ENCODE assay signal across 16 cellular contexts in the genomic region with DNA sequence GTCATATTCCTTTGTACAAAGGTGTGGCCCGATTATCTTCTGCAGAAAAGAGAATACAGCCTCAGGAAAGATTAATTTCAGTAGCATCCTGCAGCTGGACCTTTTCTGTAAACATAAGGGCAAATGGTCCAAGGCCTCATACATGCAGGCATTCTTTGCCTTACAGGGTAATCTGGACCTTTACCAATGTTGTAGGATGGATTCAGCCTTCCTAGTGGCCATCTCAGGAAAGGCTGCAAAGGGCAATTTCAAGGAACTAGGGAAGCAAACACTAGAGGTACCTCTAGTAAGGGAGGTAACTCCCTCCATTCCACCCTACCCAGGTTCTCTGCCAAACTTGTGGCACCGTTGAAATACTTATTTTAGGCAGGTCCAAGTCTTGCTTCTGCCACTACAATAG. TPM values are rescaled to one million over a fixed set of nuclear protein-coding genes. Genes with fewer than 3 reads are reported as not detected.
"Had no signal": no experiment of that assay in that cellular context is flagged by ENCODE, and none has a peak within 500 bp of the region (broad histone marks: within the 10 kb centered on the region; RNA-seq: fewer than 3 reads in every experiment).

No MANE protein-coding gene starts in this region.

- H3K36me3 Mint-ChIP-seq: naive thymus-derived CD4-positive, alpha-beta T cell; stimulated activated naive B cell treated with anti-CD40 and anti-IgM and Interleukin-4, amounts not matched to agents 10 μg/mL and 1 μg/mL and 100 μg/mL, for 72 hours had no signal

- H3K4me1 Mint-ChIP-seq: activated CD4-positive, alpha-beta T cell treated with anti-CD3 and anti-CD28 coated beads, Interleukin-2, amount 10 ng/mL, durations not matched to agents 24 days and 14 days; naive thymus-derived CD4-positive, alpha-beta T cell; stimulated activated naive B cell treated with anti-CD40 and anti-IgM and Interleukin-4, amounts not matched to agents 10 μg/mL and 1 μg/mL and 100 μg/mL, for 72 hours had no signal

- H3K27ac Mint-ChIP-seq: activated CD4-positive, alpha-beta T cell treated with anti-CD3 and anti-CD28 coated beads, Interleukin-2, amount 10 ng/mL, durations not matched to agents 24 days and 14 days; naive thymus-derived CD4-positive, alpha-beta T cell; stimulated activated naive B cell treated with anti-CD40 and anti-IgM and Interleukin-4, amounts not matched to agents 10 μg/mL and 1 μg/mL and 100 μg/mL, for 72 hours had no signal

- H3K27me3 ChIP-seq: colonic mucosa, gastroesophageal sphincter, neutrophil had no signal

- H3K9me3 ChIP-seq: colonic mucosa, gastroesophageal sphincter, neutrophil had no signal

- H3K4me1 ChIP-seq: colonic mucosa, gastroesophageal sphincter had no signal

- DNase-seq: activated CD4-positive, alpha-beta T cell treated with anti-CD3 and anti-CD28 coated beads, Interleukin-2, amount 10 ng/mL, durations not matched to agents 24 days and 14 days; activated naive CD4-positive, alpha-beta T cell treated with Interleukin-2 at 50 U/mL for 16 hours; caudate nucleus; colonic mucosa; effector CD4-positive, alpha-beta T cell; naive thymus-derived CD4-positive, alpha-beta T cell; retina; stimulated activated naive B cell treated with anti-CD40 and anti-IgM and Interleukin-4, amounts not matched to agents 10 μg/mL and 1 μg/mL and 100 μg/mL, for 72 hours; trophoblast cell had no signal

- H3K4me3 Mint-ChIP-seq: activated CD4-positive, alpha-beta T cell treated with anti-CD3 and anti-CD28 coated beads, Interleukin-2, amount 10 ng/mL, durations not matched to agents 24 days and 14 days; naive thymus-derived CD4-positive, alpha-beta T cell; stimulated activated naive B cell treated with anti-CD40 and anti-IgM and Interleukin-4, amounts not matched to agents 10 μg/mL and 1 μg/mL and 100 μg/mL, for 72 hours had no signal

- H3K27ac ChIP-seq: colonic mucosa, gastroesophageal sphincter, neutrophil had no signal

- ATAC-seq: gastroesophageal sphincter; naive thymus-derived CD4-positive, alpha-beta T cell; stimulated activated naive B cell treated with anti-CD40 and anti-IgM and Interleukin-4, amounts not matched to agents 10 μg/mL and 1 μg/mL and 100 μg/mL, for 72 hours had no signal

- H3K9me3 Mint-ChIP-seq: activated CD4-positive, alpha-beta T cell treated with anti-CD3 and anti-CD28 coated beads, Interleukin-2, amount 10 ng/mL, durations not matched to agents 24 days and 14 days; stimulated activated naive B cell treated with anti-CD40 and anti-IgM and Interleukin-4, amounts not matched to agents 10 μg/mL and 1 μg/mL and 100 μg/mL, for 72 hours had no signal

- H3K36me3 ChIP-seq: colonic mucosa, gastroesophageal sphincter, neutrophil had no signal

- H3K4me3 ChIP-seq: colonic mucosa, gastroesophageal sphincter, lung had no signal

- H3K27me3 Mint-ChIP-seq: activated CD4-positive, alpha-beta T cell treated with anti-CD3 and anti-CD28 coated beads, Interleukin-2, amount 10 ng/mL, durations not matched to agents 24 days and 14 days; stimulated activated naive B cell treated with anti-CD40 and anti-IgM and Interleukin-4, amounts not matched to agents 10 μg/mL and 1 μg/mL and 100 μg/mL, for 72 hours had no signal

RNA-seq across cellular contexts. Expression of a gene that starts 43.0 kb away (rescaled TPM):
- total RNA-seq: activated CD4-positive, alpha-beta T cell treated with anti-CD3 and anti-CD28 coated beads, Interleukin-2, amount 10 ng/mL, durations not matched to agents 24 days and 14 days; colonic mucosa; gastroesophageal sphincter; kidney epithelial cell; lung; naive thymus-derived CD4-positive, alpha-beta T cell; skeletal muscle tissue; subcutaneous adipose tissue; T-helper 1 cell treated with Interleukin-12 subunit alpha and Interleukin-12 subunit beta and Interleukin-4 antibody, amounts not matched to agents 30 ng/mL and 1 ng/mL, for 36 hours had no signal
